In genomic region chr3:151962891-151963290, GRCh38 we compare ENCODE assay signal across 19 cellular contexts.
"Had no signal": no experiment of that assay in that cellular context is flagged by ENCODE, and none has a peak within 500 bp of the region (broad histone marks: within the 10 kb centered on the region; RNA-seq: fewer than 3 reads in every experiment).

No MANE protein-coding gene starts in this region.

- H3K9ac ChIP-seq: neural progenitor cell had no signal

- H3K4me2 ChIP-seq: neural progenitor cell had no signal

- H3K36me3 ChIP-seq: left lung, neural progenitor cell, prostate gland, right atrium auricular region, tibial artery had no signal

- H3K27ac ChIP-seq: dorsolateral prefrontal cortex, left lung, neural progenitor cell, prostate gland, right atrium auricular region, testis, tibial artery had no signal

- DNase-seq: dorsolateral prefrontal cortex; effector CD4-positive, alpha-beta T cell; head of caudate nucleus; left cardiac atrium; left lung; mesenchymal stem cell; mucosa of descending colon; naive B cell; stimulated activated CD4-positive, alpha-beta T cell treated with anti-CD3 and anti-CD28 coated beads, Interleukin-12 subunit alpha, Interleukin-12 subunit beta, amount 100 ng/mL, for 4 hours; stimulated activated CD4-positive, alpha-beta T cell treated with anti-CD3 and anti-CD28 coated beads, Interleukin-1b, Interleukin-23, amount 100 ng/mL, for 48 hours; stimulated activated CD4-positive, alpha-beta T cell treated with anti-CD3 and anti-CD28 coated beads, Interleukin-4, amount 100 ng/mL, for 4 hours; stimulated activated naive CD8-positive, alpha-beta T cell treated with anti-CD3 and anti-CD28 coated beads, Interleukin-15, Interleukin-2, amounts not matched to agents 100 U/mL and 50 U/mL, for 24 hours; substantia nigra; testis; tibial artery had no signal

- H3K27me3 ChIP-seq: dorsolateral prefrontal cortex, left lung, neural progenitor cell, right atrium auricular region, testis, tibial artery had no signal

- H2AFZ ChIP-seq: neural progenitor cell had no signal

- H3K4me1 ChIP-seq: left lung, neural progenitor cell, prostate gland, right atrium auricular region, testis had no signal

- H3K4me3 ChIP-seq: dorsolateral prefrontal cortex, left lung, mucosa of descending colon, neural progenitor cell, prostate gland, right atrium auricular region, smooth muscle cell, testis, tibial artery had no signal

- H3K9me3 ChIP-seq: left lung, mucosa of descending colon, prostate gland, right atrium auricular region, testis, tibial artery had no signal
